Comparison of ENCODE assay signal across 11 cellular contexts in genomic region chr2:234880551-234881211, GRCh38.
DNase-seq lines count a peak whose midpoint lies in the region; ATAC-seq and TF ChIP-seq lines count a peak whose summit lies in the region.
"Had no signal": no experiment of that assay in that cellular context is flagged by ENCODE, and none has a peak within 500 bp of the region (broad histone marks: within the 10 kb centered on the region; RNA-seq: fewer than 3 reads in every experiment).

No MANE protein-coding gene starts in this region.

- ATAC-seq in mucosa of descending colon (peak; percentile 51), T-helper 17 cell (no peak), GM18870 (IDR thresholded peaks at IDR 0.05; ENCODE audit: unreplicated experiment) (no peak), GM19351 (IDR thresholded peaks at IDR 0.05; ENCODE audit: unreplicated experiment) (no peak)

- intact Hi-C loops in mucosa of descending colon (cut with DNase I, micrococcal nuclease), result no loop called here

- H3K4me1 ChIP-seq in mucosa of descending colon (ENCODE audit: low read depth), result peaks cover 4% of the 10 kb centered on the region

- H3K27ac Mint-ChIP-seq in T-helper 17 cell, result no peak overlapping the region

- no peaks in the 10 kb centered on the region for H3K36me3 Mint-ChIP-seq in T-helper 17 cell (ENCODE audit: low read depth)

- peak; percentile 41 for DNase-seq in GM03348 (ENCODE audit: low spot score)
- DNase-seq in LoVo (ENCODE audit: low spot score), result peak; percentile 78
- peak; percentile 93 for DNase-seq in astrocyte of the spinal cord (ENCODE audit: low read depth, low spot score)
- DNase-seq in mucosa of descending colon, result no peak
- no peak for DNase-seq in NCI-H510A treated with DMSO at 0.1 percent for 48 hours (lab: John Stamatoyannopoulos, UW)
- DNase-seq in T-helper 17 cell, result no peak
- DNase-seq: NCI-H1417 treated with DMSO at 0.1 percent for 48 hours had no signal

- H3K4me3 ChIP-seq in astrocyte of the spinal cord (ENCODE audit: low read depth, low read length) (no peak overlapping the region), mucosa of descending colon (no peak overlapping the region)
- H3K4me3 ChIP-seq: gastroesophageal sphincter had no signal

- H3K36me3 ChIP-seq in mucosa of descending colon (ENCODE audit: low read depth), result no peaks in the 10 kb centered on the region
- H3K36me3 ChIP-seq: gastroesophageal sphincter, thoracic aorta had no signal

- TF ChIP-seq CTCF in astrocyte of the spinal cord (IDR thresholded peaks at IDR 0.05; ENCODE audit: low read depth, low read length), result no peak
- TF ChIP-seq CTCF in mucosa of descending colon (IDR thresholded peaks at IDR 0.05), result no peak

- H3K4me3 Mint-ChIP-seq in T-helper 17 cell, result no peak overlapping the region

- H3K9me3 ChIP-seq in mucosa of descending colon (no peaks in the 10 kb centered on the region), T-helper 17 cell (ENCODE audit: control insufficient read depth, low read length, poor library complexity, severe bottlenecking) (no peaks in the 10 kb centered on the region)
- H3K9me3 ChIP-seq: gastroesophageal sphincter, thoracic aorta had no signal

- H3K27me3 Mint-ChIP-seq in T-helper 17 cell, result peaks cover 39% of the 10 kb centered on the region

- in situ Hi-C loops in astrocyte of the spinal cord (cut with HindIII; ENCODE audit: low sequenced_read_pairs), result no loop called here

- no peaks in the 10 kb centered on the region for H3K4me1 Mint-ChIP-seq in T-helper 17 cell

Comparison
In these comparisons a context has a peak if more than half of its experiments do, and no peak if none do; other contexts are left out.
1. DNase-seq: peak in GM03348 (single experiment), LoVo (single experiment) and astrocyte of the spinal cord (single experiment); none in mucosa of descending colon (0 of 3), NCI-H510A treated with DMSO at 0.1 percent for 48 hours (single experiment) and T-helper 17 cell (0 of 3).